Comparison of ENCODE assay signal across 8 cellular contexts in the genomic region with DNA sequence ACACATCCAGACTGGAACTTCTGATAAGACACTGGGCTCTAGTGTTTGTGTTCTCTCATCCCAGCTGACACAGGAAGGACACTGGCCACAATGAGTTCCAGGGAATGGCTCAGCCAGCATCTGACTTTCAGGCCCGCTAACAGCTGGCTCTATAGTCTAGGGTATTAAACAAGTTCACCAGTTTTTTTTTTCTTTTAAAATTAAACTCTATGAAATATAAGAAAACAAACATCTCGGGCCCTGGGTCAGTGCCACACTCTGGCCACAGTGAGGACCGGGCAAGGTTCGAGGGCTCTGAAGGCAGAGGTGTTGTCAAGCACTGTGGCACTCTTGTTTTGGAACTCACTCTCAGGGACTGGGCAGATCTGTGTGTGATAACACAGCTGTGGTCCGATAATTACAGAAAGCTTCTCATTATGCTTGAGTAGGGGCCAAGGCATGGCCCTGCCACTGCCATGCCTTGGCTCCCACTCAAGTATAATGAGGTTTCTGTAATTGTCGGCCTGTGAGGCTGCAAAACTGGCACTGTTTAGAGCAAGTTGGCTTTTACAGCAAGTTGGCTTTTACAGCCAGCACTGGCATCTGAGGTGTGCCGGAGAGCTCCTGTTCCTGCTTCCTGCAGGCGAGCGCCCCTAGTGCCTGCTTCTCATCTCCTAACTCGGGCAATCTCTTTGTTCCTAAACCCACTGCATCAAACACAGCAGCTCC.
DNase-seq lines count a peak whose midpoint lies in the region; ATAC-seq and TF ChIP-seq lines count a peak whose summit lies in the region.

No MANE protein-coding gene starts in this region.

- no peak for TF ChIP-seq POLR2A in GM18505 (IDR thresholded peaks at IDR 0.05; ENCODE audit: borderline replicate concordance, extremely low read depth, insufficient read depth, insufficient read length)

- DNase-seq in activated CD4-positive, alpha-beta T cell treated with anti-CD3 and anti-CD28 coated beads for 4 hours: peak; percentile 32 to 37
- DNase-seq in effector CD8-positive, alpha-beta T cell (lab: John Stamatoyannopoulos, UW): peak; percentile 0
- peak; percentile 9 for DNase-seq in middle frontal gyrus (ENCODE audit: extremely low spot score, low spot score)
- peak; percentile 33 for DNase-seq in stimulated activated naive CD8-positive, alpha-beta T cell treated with anti-CD3 and anti-CD28 coated beads, Interleukin-15, Interleukin-2, amounts not matched to agents 100 U/mL and 50 U/mL, for 24 hours

- ATAC-seq in GM18505 (IDR thresholded peaks at IDR 0.05; ENCODE audit: unreplicated experiment): peak; percentile 74
- ATAC-seq in stimulated activated naive CD8-positive, alpha-beta T cell treated with anti-CD3 and anti-CD28 coated beads, Interleukin-15, Interleukin-2, amounts not matched to agents 100 U/mL and 50 U/mL, for 24 hours: no peak
- ATAC-seq in HG02973 (IDR thresholded peaks at IDR 0.05; ENCODE audit: unreplicated experiment): no peak
- ATAC-seq in GM21367 (IDR thresholded peaks at IDR 0.05; ENCODE audit: unreplicated experiment): no peak

- TF ChIP-seq CTCF in LNCAP (IDR thresholded peaks at IDR 0.05): peak; percentile 66
